Comparison of ENCODE assay signal across 9 cellular contexts in the genomic region with DNA sequence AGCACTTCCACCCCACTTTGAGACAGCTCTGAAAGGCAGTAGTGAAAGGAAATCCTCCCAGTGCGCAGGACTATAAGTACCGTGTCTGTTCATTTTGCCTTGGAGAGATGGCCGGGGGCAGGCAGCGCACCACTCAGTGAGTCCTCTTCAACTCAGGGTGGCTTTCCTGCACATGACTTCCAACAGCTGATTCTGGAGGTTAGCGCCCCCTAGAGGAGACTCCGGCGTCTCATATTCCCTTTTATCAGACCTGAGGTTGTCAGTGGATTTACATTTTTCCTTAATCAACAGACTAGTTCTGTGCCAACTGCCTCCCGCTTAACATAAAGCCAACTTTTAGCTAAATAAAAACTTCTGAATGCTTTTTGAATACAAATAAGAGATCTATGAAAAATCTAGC.
DNase-seq lines count a peak whose midpoint lies in the region; ATAC-seq and TF ChIP-seq lines count a peak whose summit lies in the region.
"Had no signal": no experiment of that assay in that cellular context is flagged by ENCODE, and none has a peak within 500 bp of the region (broad histone marks: within the 10 kb centered on the region; RNA-seq: fewer than 3 reads in every experiment).

No MANE protein-coding gene starts in this region.

- H3K4me2 ChIP-seq in OCI-LY1 (ENCODE audit: low read length), result no peak overlapping the region

- H3K36me3 ChIP-seq in GM06990 (ENCODE audit: control insufficient read depth, insufficient read depth, low read length), result no peaks in the 10 kb centered on the region
- H3K36me3 ChIP-seq in OCI-LY1 (ENCODE audit: insufficient read depth, low read length), result no peaks in the 10 kb centered on the region
- H3K36me3 ChIP-seq: sigmoid colon had no signal

- H4K20me1 ChIP-seq in OCI-LY1 (ENCODE audit: insufficient read depth, low read length), result no peaks in the 10 kb centered on the region

- no peaks in the 10 kb centered on the region for H3K9me2 ChIP-seq in OCI-LY1 (ENCODE audit: low read depth, low read length)

- H3K4me3 ChIP-seq in GM06990 (replicated peaks; ENCODE audit: low read depth, low read length), result no peak overlapping the region
- H3K4me3 ChIP-seq in OCI-LY1 (ENCODE audit: low read depth, low read length, poor library complexity, severe bottlenecking), result no peak overlapping the region
- H3K4me3 ChIP-seq in fibroblast of mammary gland (ENCODE audit: control insufficient read depth, low read depth, low read length), result no peak overlapping the region
- H3K4me3 ChIP-seq: sigmoid colon had no signal

- DNase-seq in AG09319 (ENCODE audit: extremely low read depth, low read depth) (no peak), GM06990 (ENCODE audit: extremely low read depth, insufficient read length) (no peak), fibroblast of mammary gland (ENCODE audit: low read depth) (peak; percentile 11)
- DNase-seq: sigmoid colon had no signal

- no peaks in the 10 kb centered on the region; the same call in 1 of the 2 replicates for H3K27me3 ChIP-seq in GM06990 (replicated peaks; ENCODE audit: control insufficient read depth, insufficient read depth, low read length)
- no peaks in the 10 kb centered on the region for H3K27me3 ChIP-seq in OCI-LY1 (ENCODE audit: insufficient read depth, low read length)
- H3K27me3 ChIP-seq: sigmoid colon had no signal

- H3K27ac ChIP-seq in OCI-LY1 (ENCODE audit: low read depth, low read length, poor library complexity, severe bottlenecking), result no peak overlapping the region
- H3K27ac ChIP-seq: sigmoid colon had no signal

- H3K4me1 ChIP-seq in OCI-LY1 (ENCODE audit: insufficient read depth, low read length, severe bottlenecking), result no peaks in the 10 kb centered on the region
- H3K4me1 ChIP-seq: sigmoid colon had no signal

- no peaks in the 10 kb centered on the region for H3K79me2 ChIP-seq in OCI-LY1 (ENCODE audit: insufficient read depth, low read length)

- H3F3A ChIP-seq in OCI-LY1 (ENCODE audit: insufficient read depth, low read length), result no peaks in the 10 kb centered on the region

- no peak overlapping the region for H3K9ac ChIP-seq in OCI-LY1 (ENCODE audit: low read length)

- no peak overlapping the region for H2AFZ ChIP-seq in OCI-LY1 (ENCODE audit: low read length)

- ATAC-seq in HG02759 (IDR thresholded peaks at IDR 0.05; ENCODE audit: unreplicated experiment), result no peak
- ATAC-seq in HG02885 (IDR thresholded peaks at IDR 0.05; ENCODE audit: poor library complexity, unreplicated experiment), result no peak
- ATAC-seq in HG03039 (IDR thresholded peaks at IDR 0.05; ENCODE audit: unreplicated experiment), result no peak
- ATAC-seq in HG02798 (IDR thresholded peaks at IDR 0.05; ENCODE audit: poor library complexity, unreplicated experiment), result no peak

- no peaks in the 10 kb centered on the region for H3K9me3 ChIP-seq in OCI-LY1 (ENCODE audit: low read length)
- H3K9me3 ChIP-seq: sigmoid colon had no signal

- TF ChIP-seq CTCF in AG09319 (IDR thresholded peaks at IDR 0.05; ENCODE audit: low read depth, low read length) (peak; percentile 4; the same call in 1 of the 2 replicates), GM06990 (IDR thresholded peaks at IDR 0.05; ENCODE audit: insufficient read depth, low read length, poor library complexity, severe bottlenecking) (peak; percentile 46), OCI-LY1 (IDR thresholded peaks at IDR 0.05; ENCODE audit: low read length) (peak; percentile 86), fibroblast of mammary gland (conservative IDR thresholded peaks at IDR 0.05; ENCODE audit: control insufficient read depth, insufficient read depth, low read depth, low read length) (peak; percentile 35)

Comparison
In these comparisons a context has a peak if more than half of its experiments do, and no peak if none do; other contexts are left out.
1. CTCF ChIP-seq: peak in every context shown above with its lines; median percentile 86 in OCI-LY1; 46 in GM06990; 35 in fibroblast of mammary gland; 4 in AG09319.